ENCODE assay signal across 29 cellular contexts in the genomic region with DNA sequence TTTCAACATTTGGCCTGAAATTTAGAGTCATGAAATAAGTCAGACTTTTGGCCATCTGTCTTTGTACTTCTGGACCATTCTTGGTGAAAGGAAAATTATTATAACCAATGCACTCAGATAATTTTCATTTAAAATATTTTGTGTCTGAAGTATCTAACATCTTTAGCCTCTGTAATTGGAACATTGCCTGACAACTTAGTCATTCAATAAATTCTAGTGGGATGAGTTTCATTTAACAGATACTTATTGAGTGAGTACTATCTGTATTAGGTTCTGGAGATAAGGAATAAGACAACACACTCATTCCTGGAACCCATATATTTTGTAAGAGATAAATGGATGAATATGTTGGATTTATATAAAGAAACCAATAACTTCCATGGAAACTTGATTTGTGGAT.
DNase-seq lines count a peak whose midpoint lies in the region; ATAC-seq and TF ChIP-seq lines count a peak whose summit lies in the region.
"Had no signal": no experiment of that assay in that cellular context is flagged by ENCODE, and none has a peak within 500 bp of the region (broad histone marks: within the 10 kb centered on the region; RNA-seq: fewer than 3 reads in every experiment).

No MANE protein-coding gene starts in this region.

- H2AFZ ChIP-seq in smooth muscle cell (ENCODE audit: low read depth): peak overlapping the region; percentile 36
- H2AFZ ChIP-seq: hepatocyte had no signal

- H3K4me3 ChIP-seq in choroid plexus epithelial cell (ENCODE audit: low read depth, low read length) (no peak overlapping the region), smooth muscle cell (no peak overlapping the region)
- H3K4me3 ChIP-seq: adrenal gland, hepatocyte, lower lobe of right lung, prostate gland, suprapubic skin, uterus had no signal

- no peaks in the 10 kb centered on the region for H3K9me3 ChIP-seq in smooth muscle cell (replicated peaks; ENCODE audit: low read depth)
- H3K9me3 ChIP-seq: adrenal gland, prostate gland, uterus had no signal

- no peak overlapping the region for H3K4me2 ChIP-seq in smooth muscle cell
- H3K4me2 ChIP-seq: hepatocyte had no signal

- no peak for ATAC-seq in HG03175 (IDR thresholded peaks at IDR 0.05; ENCODE audit: unreplicated experiment)
- ATAC-seq: activated CD8-positive, alpha-beta T cell treated with anti-CD3 and anti-CD28 coated beads, Interleukin-2, amount 10 ng/mL, durations not matched to agents 7 days and 5 days; lower lobe of right lung; stimulated activated effector memory CD8-positive, alpha-beta T cell treated with anti-CD3 and anti-CD28 coated beads, Interleukin-12 subunit alpha, Interleukin-12 subunit beta, amount 100 ng/mL, for 72 hours had no signal

- no peaks in the 10 kb centered on the region for H3K4me1 ChIP-seq in smooth muscle cell (ENCODE audit: low read depth)
- H3K4me1 ChIP-seq: adrenal gland, lower lobe of right lung, prostate gland, suprapubic skin, uterus had no signal

- TF ChIP-seq CTCF in choroid plexus epithelial cell (conservative IDR thresholded peaks at IDR 0.05; ENCODE audit: low read depth, low read length): no peak
- TF ChIP-seq CTCF in smooth muscle cell (IDR thresholded peaks at IDR 0.05; ENCODE audit: borderline replicate concordance, insufficient read depth, poor library complexity, severe bottlenecking): no peak

- no peaks in the 10 kb centered on the region for H3K36me3 ChIP-seq in smooth muscle cell (ENCODE audit: low read depth)
- H3K36me3 ChIP-seq: adrenal gland, lower lobe of right lung, prostate gland, suprapubic skin, uterus had no signal

- H4K20me1 ChIP-seq in smooth muscle cell (ENCODE audit: low read depth): no peaks in the 10 kb centered on the region

- H3K79me2 ChIP-seq in smooth muscle cell (ENCODE audit: low read depth): no peaks in the 10 kb centered on the region
- H3K79me2 ChIP-seq: hepatocyte had no signal

- no peaks in the 10 kb centered on the region for H3K27me3 ChIP-seq in smooth muscle cell (ENCODE audit: low read depth)
- H3K27me3 ChIP-seq: adrenal gland, hepatocyte, suprapubic skin, uterus had no signal

- no peak overlapping the region for H3K27ac ChIP-seq in smooth muscle cell (ENCODE audit: low read depth)
- H3K27ac ChIP-seq: adrenal gland, hepatocyte, lower lobe of right lung, prostate gland, suprapubic skin, uterus had no signal

- DNase-seq in ELR (ENCODE audit: low read depth) (peak; percentile 83), M059J (ENCODE audit: low read depth) (peak; percentile 68), choroid plexus epithelial cell (ENCODE audit: low read depth) (peak; percentile 37), smooth muscle cell (lab: John Stamatoyannopoulos, UW; ENCODE audit: unreplicated experiment) (no peak), cardiac septum (ENCODE audit: low spot score) (no peak), KBM-7 (no peak)
- DNase-seq: activated CD4-positive, alpha-beta T cell treated with anti-CD3 and anti-CD28 coated beads for 1 hour; activated CD8-positive, alpha-beta T cell treated with anti-CD3 and anti-CD28 coated beads, Interleukin-2, amount 10 ng/mL, durations not matched to agents 7 days and 5 days; activated gamma-delta T cell treated with Interleukin-2 at 50 U/mL for 16 hours; activated T-cell treated with anti-CD3 and anti-CD28 coated beads, Interleukin-2, amount 50 U/mL, for 1 hour; adrenal gland; AML-193; caudate nucleus; dermis blood vessel endothelial cell; DND-41; foreskin melanocyte; islet precursor cell; KG1; lower lobe of right lung; NCI-H1694 treated with DMSO at 0.1 percent for 48 hours; SHP77 treated with DMSO at 0.1 percent for 48 hours; stimulated activated CD4-positive, alpha-beta T cell treated with anti-CD3 and anti-CD28 coated beads, Interleukin-1b, Interleukin-23, amount 100 ng/mL, for 48 hours; T-helper 1 cell; uterus had no signal

- no peak overlapping the region for H3K9ac ChIP-seq in smooth muscle cell (ENCODE audit: low read depth)

- H3F3A ChIP-seq in smooth muscle cell (ENCODE audit: low read depth): no peaks in the 10 kb centered on the region

- intact Hi-C loops in cardiac septum (cut with DNase I): no loop called here

- in situ Hi-C loops in KBM-7 (cut with MboI; ENCODE audit: low pct_unique_long_range_greater_than_20kb, low sequenced_read_pairs): no loop called here

Comparison
In these comparisons a context has a peak if more than half of its experiments do, and no peak if none do; other contexts are left out.
1. DNase-seq: peak in ELR (single experiment), M059J (single experiment) and choroid plexus epithelial cell (single experiment); none in smooth muscle cell (single experiment), cardiac septum (single experiment) and KBM-7 (single experiment).